In the genomic region with DNA sequence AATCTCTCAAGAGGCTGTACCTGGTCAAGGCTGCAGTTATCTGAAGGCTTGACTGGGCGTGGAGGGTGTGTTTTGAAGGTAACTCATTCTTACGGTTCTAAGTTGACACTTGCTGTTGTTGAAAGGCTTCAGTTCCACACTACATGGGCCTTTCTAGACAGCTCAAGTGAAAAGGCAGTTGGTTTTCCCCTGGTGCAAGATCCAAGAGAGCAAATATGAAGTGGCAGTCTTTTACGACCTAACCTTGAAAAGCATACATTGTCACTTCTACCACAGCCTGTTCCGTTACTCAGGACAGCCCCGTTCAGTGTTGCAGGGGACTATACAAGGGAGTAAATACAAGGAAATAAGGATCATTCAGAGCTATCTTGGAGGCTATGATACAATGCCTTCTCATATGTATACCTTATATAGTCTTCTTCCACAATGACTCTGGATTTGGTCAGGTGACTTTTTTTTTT, we compare ENCODE assay signal across 12 cellular contexts. TPM values are rescaled to one million over a fixed set of nuclear protein-coding genes. Genes with fewer than 3 reads are reported as not detected.
A peak's percentile ranks its signal among the peaks of the same experiment; 100 is the strongest.
DNase-seq lines count a peak whose midpoint lies in the region; ATAC-seq lines count a peak whose summit lies in the region.
"Had no signal": no experiment of that assay in that cellular context is flagged by ENCODE, and none has a peak within 500 bp of the region (broad histone marks: within the 10 kb centered on the region; RNA-seq: fewer than 3 reads in every experiment).

No MANE protein-coding gene starts in this region.

- no peaks in the 10 kb centered on the region for H3K27me3 Mint-ChIP-seq in activated CD8-positive, alpha-beta memory T cell treated with anti-CD3 and anti-CD28 coated beads, Interleukin-2, amount 10 ng/mL, durations not matched to agents 7 days and 5 days
- H3K27me3 Mint-ChIP-seq in activated naive CD8-positive, alpha-beta T cell treated with anti-CD3 and anti-CD28 coated beads, Interleukin-2, amount 10 ng/mL, durations not matched to agents 7 days and 5 days = no peaks in the 10 kb centered on the region
- no peaks in the 10 kb centered on the region for H3K27me3 Mint-ChIP-seq in stimulated activated naive CD8-positive, alpha-beta T cell treated with anti-CD3 and anti-CD28 coated beads, Interleukin-15, Interleukin-2, amounts not matched to agents 100 ng/mL and 50 ng/mL, for 24 hours

- no peaks in the 10 kb centered on the region for H3K9me3 Mint-ChIP-seq in activated CD8-positive, alpha-beta memory T cell treated with anti-CD3 and anti-CD28 coated beads, Interleukin-2, amount 10 ng/mL, durations not matched to agents 7 days and 5 days (ENCODE audit: low read depth)
- no peaks in the 10 kb centered on the region for H3K9me3 Mint-ChIP-seq in activated naive CD8-positive, alpha-beta T cell treated with anti-CD3 and anti-CD28 coated beads, Interleukin-2, amount 10 ng/mL, durations not matched to agents 7 days and 5 days
- H3K9me3 Mint-ChIP-seq in stimulated activated naive CD8-positive, alpha-beta T cell treated with anti-CD3 and anti-CD28 coated beads, Interleukin-15, Interleukin-2, amounts not matched to agents 100 ng/mL and 50 ng/mL, for 24 hours = no peaks in the 10 kb centered on the region

- peak overlapping the region; percentile 86 for H3K27ac Mint-ChIP-seq in activated CD8-positive, alpha-beta memory T cell treated with anti-CD3 and anti-CD28 coated beads, Interleukin-2, amount 10 ng/mL, durations not matched to agents 7 days and 5 days
- peak overlapping the region; percentile 35 for H3K27ac Mint-ChIP-seq in activated naive CD8-positive, alpha-beta T cell treated with anti-CD3 and anti-CD28 coated beads, Interleukin-2, amount 10 ng/mL, durations not matched to agents 7 days and 5 days
- H3K27ac Mint-ChIP-seq in stimulated activated naive CD8-positive, alpha-beta T cell treated with anti-CD3 and anti-CD28 coated beads, Interleukin-15, Interleukin-2, amounts not matched to agents 100 ng/mL and 50 ng/mL, for 24 hours = peak overlapping the region; percentile 56

- POLR2A ChIA-PET in activated naive CD8-positive, alpha-beta T cell treated with anti-CD3 and anti-CD28 coated beads, Interleukin-2, amount 10 ng/mL, durations not matched to agents 7 days and 5 days (lab: Charles Lee) = interaction anchor here (0.7 kb wide), 1 partner anchor 374 kb away, joined by 3 read pairs; no protein-coding TSS in a partner anchor

- peak; percentile 72 for ATAC-seq in activated CD8-positive, alpha-beta memory T cell treated with anti-CD3 and anti-CD28 coated beads, Interleukin-2, amount 10 ng/mL, durations not matched to agents 7 days and 5 days
- peak; percentile 64 for ATAC-seq in HG03064 (IDR thresholded peaks at IDR 0.05; ENCODE audit: low read depth, unreplicated experiment)
- no peak for ATAC-seq in activated naive CD8-positive, alpha-beta T cell treated with anti-CD3 and anti-CD28 coated beads, Interleukin-2, amount 10 ng/mL, durations not matched to agents 7 days and 5 days (ENCODE audit: low read depth)
- ATAC-seq in HG03025 (IDR thresholded peaks at IDR 0.05; ENCODE audit: low FRiP score, unreplicated experiment) = no peak

- CTCF ChIA-PET in activated CD8-positive, alpha-beta memory T cell treated with anti-CD3 and anti-CD28 coated beads, Interleukin-2, amount 10 ng/mL, durations not matched to agents 7 days and 5 days (lab: Charles Lee) = interaction anchor here (0.7 kb wide), 1 partner anchor 37 kb away, joined by 3 read pairs; no protein-coding TSS in a partner anchor

- DNase-seq in activated CD8-positive, alpha-beta memory T cell treated with anti-CD3 and anti-CD28 coated beads, Interleukin-2, amount 10 ng/mL, durations not matched to agents 7 days and 5 days = peak; percentile 57
- DNase-seq in activated CD8-positive, alpha-beta memory T cell treated with anti-CD3 and anti-CD28 coated beads, Interleukin-2, amount 50 U/mL, for 48 hours = no peak
- DNase-seq in activated naive CD8-positive, alpha-beta T cell treated with anti-CD3 and anti-CD28 coated beads, Interleukin-2, amount 10 ng/mL, durations not matched to agents 7 days and 5 days = no peak
- DNase-seq in LoVo (ENCODE audit: low spot score) = no peak
- DNase-seq in ecto neural progenitor cell (ENCODE audit: low spot score) = no peak
- DNase-seq: heart right ventricle, midbrain, MV-4-11, right lobe of liver had no signal

- no peak overlapping the region for H3K4me3 Mint-ChIP-seq in activated CD8-positive, alpha-beta memory T cell treated with anti-CD3 and anti-CD28 coated beads, Interleukin-2, amount 10 ng/mL, durations not matched to agents 7 days and 5 days
- no peak overlapping the region for H3K4me3 Mint-ChIP-seq in activated naive CD8-positive, alpha-beta T cell treated with anti-CD3 and anti-CD28 coated beads, Interleukin-2, amount 10 ng/mL, durations not matched to agents 7 days and 5 days
- no peak overlapping the region for H3K4me3 Mint-ChIP-seq in stimulated activated naive CD8-positive, alpha-beta T cell treated with anti-CD3 and anti-CD28 coated beads, Interleukin-15, Interleukin-2, amounts not matched to agents 100 ng/mL and 50 ng/mL, for 24 hours

- H3K4me1 Mint-ChIP-seq in activated CD8-positive, alpha-beta memory T cell treated with anti-CD3 and anti-CD28 coated beads, Interleukin-2, amount 10 ng/mL, durations not matched to agents 7 days and 5 days = peaks cover 51% of the 10 kb centered on the region
- peaks cover 41% of the 10 kb centered on the region for H3K4me1 Mint-ChIP-seq in activated naive CD8-positive, alpha-beta T cell treated with anti-CD3 and anti-CD28 coated beads, Interleukin-2, amount 10 ng/mL, durations not matched to agents 7 days and 5 days
- peaks cover 55% of the 10 kb centered on the region for H3K4me1 Mint-ChIP-seq in stimulated activated naive CD8-positive, alpha-beta T cell treated with anti-CD3 and anti-CD28 coated beads, Interleukin-15, Interleukin-2, amounts not matched to agents 100 ng/mL and 50 ng/mL, for 24 hours (ENCODE audit: low read depth)

- peaks cover 26% of the 10 kb centered on the region for H3K36me3 Mint-ChIP-seq in activated CD8-positive, alpha-beta memory T cell treated with anti-CD3 and anti-CD28 coated beads, Interleukin-2, amount 10 ng/mL, durations not matched to agents 7 days and 5 days
- peaks cover 22% of the 10 kb centered on the region for H3K36me3 Mint-ChIP-seq in activated naive CD8-positive, alpha-beta T cell treated with anti-CD3 and anti-CD28 coated beads, Interleukin-2, amount 10 ng/mL, durations not matched to agents 7 days and 5 days
- H3K36me3 Mint-ChIP-seq in stimulated activated naive CD8-positive, alpha-beta T cell treated with anti-CD3 and anti-CD28 coated beads, Interleukin-15, Interleukin-2, amounts not matched to agents 100 ng/mL and 50 ng/mL, for 24 hours (ENCODE audit: low read depth) = peaks cover 42% of the 10 kb centered on the region

RNA-seq across cellular contexts. Expression of gene PDS5A, which starts 46.2 kb away (rescaled TPM):
- total RNA-seq in activated CD8-positive, alpha-beta memory T cell treated with anti-CD3 and anti-CD28 coated beads, Interleukin-2, amount 10 ng/mL, durations not matched to agents 7 days and 5 days = 100 to 1,000 TPM; 115 to 116 TPM
- 10 to 100 TPM; 96.7 to 99.9 TPM for total RNA-seq in activated naive CD8-positive, alpha-beta T cell treated with anti-CD3 and anti-CD28 coated beads, Interleukin-2, amount 10 ng/mL, durations not matched to agents 7 days and 5 days

Comparison
In these comparisons a context has a peak if more than half of its experiments do, and no peak if none do; other contexts are left out.
1. ATAC-seq: peak in activated CD8-positive, alpha-beta memory T cell treated with anti-CD3 and anti-CD28 coated beads, Interleukin-2, amount 10 ng/mL, durations not matched to agents 7 days and 5 days (single experiment) and HG03064 (single experiment); none in activated naive CD8-positive, alpha-beta T cell treated with anti-CD3 and anti-CD28 coated beads, Interleukin-2, amount 10 ng/mL, durations not matched to agents 7 days and 5 days (single experiment) and HG03025 (single experiment).
2. H3K27ac Mint-ChIP-seq: peak in every context shown above with its lines; median percentile 86 in activated CD8-positive, alpha-beta memory T cell treated with anti-CD3 and anti-CD28 coated beads, Interleukin-2, amount 10 ng/mL, durations not matched to agents 7 days and 5 days; 56 in stimulated activated naive CD8-positive, alpha-beta T cell treated with anti-CD3 and anti-CD28 coated beads, Interleukin-15, Interleukin-2, amounts not matched to agents 100 ng/mL and 50 ng/mL, for 24 hours; 35 in activated naive CD8-positive, alpha-beta T cell treated with anti-CD3 and anti-CD28 coated beads, Interleukin-2, amount 10 ng/mL, durations not matched to agents 7 days and 5 days.